In genomic region chr7:107937514-107937913, GRCh38 we compare ENCODE assay signal across 17 cellular contexts. TPM values are rescaled to one million over a fixed set of nuclear protein-coding genes. Genes with fewer than 3 reads are reported as not detected.
DNase-seq lines count a peak whose midpoint lies in the region; ATAC-seq and TF ChIP-seq lines count a peak whose summit lies in the region.
"Had no signal": no experiment of that assay in that cellular context is flagged by ENCODE, and none has a peak within 500 bp of the region (broad histone marks: within the 10 kb centered on the region; RNA-seq: fewer than 3 reads in every experiment).

No MANE protein-coding gene starts in this region.

- intact Hi-C loops in left ventricle myocardium inferior (cut with micrococcal nuclease) = no loop called here
- intact Hi-C loops in left cardiac atrium (cut with DNase I) = loop anchor here in 1 of 2 donors (5.0 kb wide), 1 partner anchor 210 kb away; no protein-coding TSS in a partner anchor
- intact Hi-C loops in esophagus muscularis mucosa (cut with DNase I) = no loop called here

- ATAC-seq in left cardiac atrium (no peak), GM19397 (IDR thresholded peaks at IDR 0.05; ENCODE audit: unreplicated experiment) (no peak), GM19035 (IDR thresholded peaks at IDR 0.05; ENCODE audit: unreplicated experiment) (no peak), GM21390 (IDR thresholded peaks at IDR 0.05; ENCODE audit: unreplicated experiment) (no peak)
- ATAC-seq: activated CD8-positive, alpha-beta T cell treated with anti-CD3 and anti-CD28 coated beads for 36 hours had no signal

- H3K4me3 Mint-ChIP-seq in osteocyte (ENCODE audit: unreplicated experiment) = no peak overlapping the region
- H3K4me3 Mint-ChIP-seq: activated CD8-positive, alpha-beta T cell treated with anti-CD3 and anti-CD28 coated beads for 36 hours; activated T-helper 1 cell treated with anti-CD3 and anti-CD28 coated beads, Interleukin-12 subunit alpha, Interleukin-12 subunit beta, Interleukin-2, Interleukin-4 antibody, amounts not matched to agents 30 ng/mL and 10 ng/mL and 1 ng/mL, durations not matched to agents 14 hours and 24 hours and 36 hours had no signal

- H3K27ac Mint-ChIP-seq in osteocyte (ENCODE audit: unreplicated experiment) = peak overlapping the region; percentile 85
- H3K27ac Mint-ChIP-seq: activated CD8-positive, alpha-beta T cell treated with anti-CD3 and anti-CD28 coated beads for 36 hours; activated T-helper 1 cell treated with anti-CD3 and anti-CD28 coated beads, Interleukin-12 subunit alpha, Interleukin-12 subunit beta, Interleukin-2, Interleukin-4 antibody, amounts not matched to agents 30 ng/mL and 10 ng/mL and 1 ng/mL, durations not matched to agents 14 hours and 24 hours and 36 hours had no signal

- peaks cover 86% of the 10 kb centered on the region for H3K4me1 Mint-ChIP-seq in osteocyte (ENCODE audit: unreplicated experiment)

- no peaks in the 10 kb centered on the region for H3K27me3 ChIP-seq in left ventricle myocardium inferior (ENCODE audit: low read depth)
- H3K27me3 ChIP-seq in esophagus muscularis mucosa = no peaks in the 10 kb centered on the region
- H3K27me3 ChIP-seq: ascending aorta, upper lobe of left lung had no signal

- TF ChIP-seq POLR2A in esophagus muscularis mucosa (IDR thresholded peaks at IDR 0.05; ENCODE audit: low read depth) = no peak

- H3K4me3 ChIP-seq in left ventricle myocardium inferior (no peak overlapping the region), esophagus muscularis mucosa (no peak overlapping the region)
- H3K4me3 ChIP-seq: ascending aorta, upper lobe of left lung had no signal

- H3K36me3 Mint-ChIP-seq in osteocyte (ENCODE audit: unreplicated experiment) = peaks cover 74% of the 10 kb centered on the region

- peak overlapping the region; percentile 69 for H3K27ac ChIP-seq in left ventricle myocardium inferior (replicated peaks)
- peak overlapping the region; percentile 80 to 86 (median 83) for H3K27ac ChIP-seq in esophagus muscularis mucosa (replicated peaks in 1 of 4)

- no peak for TF ChIP-seq EP300 in esophagus muscularis mucosa (IDR thresholded peaks at IDR 0.05)

- WGBS in esophagus muscularis mucosa = 71% methylated on average over 1 of the region's 1 CpG

- TF ChIP-seq CTCF in left ventricle myocardium inferior (IDR thresholded peaks at IDR 0.05; ENCODE audit: borderline replicate concordance) (no peak), esophagus muscularis mucosa (IDR thresholded peaks at IDR 0.05) (no peak), osteocyte (IDR thresholded peaks at IDR 0.05) (no peak)

- no peak for DNase-seq in left ventricle myocardium inferior
- no peak for DNase-seq in left cardiac atrium
- no peak for DNase-seq in esophagus muscularis mucosa (ENCODE audit: extremely low spot score)
- no peak for DNase-seq in osteocyte (ENCODE audit: extremely low spot score, unreplicated experiment)
- no peak for DNase-seq in stimulated activated CD4-positive, alpha-beta T cell treated with anti-CD3 and anti-CD28 coated beads, Interleukin-2, amount 100 ng/mL, for 24 hours
- DNase-seq: ACHN; activated CD8-positive, alpha-beta T cell treated with anti-CD3 and anti-CD28 coated beads for 36 hours; dermis blood vessel endothelial cell; GDM1; NCI-H2107; stimulated activated CD4-positive, alpha-beta T cell treated with anti-CD3 and anti-CD28 coated beads, Interleukin-1b, Interleukin-23, amount 100 ng/mL, for 48 hours; upper lobe of left lung had no signal

- H3K9me3 ChIP-seq in left ventricle myocardium inferior (replicated peaks) (no peaks in the 10 kb centered on the region), esophagus muscularis mucosa (no peaks in the 10 kb centered on the region)
- H3K9me3 ChIP-seq: ascending aorta, upper lobe of left lung had no signal

- H3K36me3 ChIP-seq in left ventricle myocardium inferior = peaks cover 64% of the 10 kb centered on the region
- H3K36me3 ChIP-seq in esophagus muscularis mucosa = peaks cover 7 to 63% (median 38%) of the 10 kb centered on the region in 4 donors

- peaks cover 73% of the 10 kb centered on the region for H3K4me1 ChIP-seq in left ventricle myocardium inferior
- peaks cover 48 to 87% (median 85%) of the 10 kb centered on the region in 4 donors for H3K4me1 ChIP-seq in esophagus muscularis mucosa

- no peaks in the 10 kb centered on the region for H3K27me3 Mint-ChIP-seq in osteocyte (ENCODE audit: unreplicated experiment)
- H3K27me3 Mint-ChIP-seq: activated CD8-positive, alpha-beta T cell treated with anti-CD3 and anti-CD28 coated beads for 36 hours had no signal

- H3K9me3 Mint-ChIP-seq in osteocyte (ENCODE audit: unreplicated experiment) = no peaks in the 10 kb centered on the region
- H3K9me3 Mint-ChIP-seq: activated CD8-positive, alpha-beta T cell treated with anti-CD3 and anti-CD28 coated beads for 36 hours; activated T-helper 1 cell treated with anti-CD3 and anti-CD28 coated beads, Interleukin-12 subunit alpha, Interleukin-12 subunit beta, Interleukin-2, Interleukin-4 antibody, amounts not matched to agents 30 ng/mL and 10 ng/mL and 1 ng/mL, durations not matched to agents 14 hours and 24 hours and 36 hours had no signal

RNA-seq across cellular contexts. Expression of gene DLD, which starts 46.5 kb away (rescaled TPM):
- 342 TPM for total RNA-seq in left ventricle myocardium inferior
- total RNA-seq in left cardiac atrium = 100 to 1,000 TPM; 159 to 179 TPM
- total RNA-seq in esophagus muscularis mucosa = 100 to 1,000 TPM in 3 of 4 donors, 10 to 100 TPM in 1; 99.9 to 135 (median 119) TPM
- 56.8 and 59.8 TPM in 2 replicates for total RNA-seq in osteocyte
